In genomic region chr15:33641069-33641468, GRCh38 we compare ENCODE assay signal across 22 cellular contexts.
"Had no signal": no experiment of that assay in that cellular context is flagged by ENCODE, and none has a peak within 500 bp of the region (broad histone marks: within the 10 kb centered on the region; RNA-seq: fewer than 3 reads in every experiment).

No MANE protein-coding gene starts in this region.

- H3K27ac ChIP-seq: SJCRH30 had no signal

- H3K36me3 ChIP-seq: MG63 had no signal

- H3K4me3 ChIP-seq: MG63, SJCRH30 had no signal

- ATAC-seq: Panc1, PC-3, Right ventricle myocardium inferior, SK-N-SH treated with all-trans-retinoic acid at 6 μM for 48 hours, T-helper 17 cell had no signal

- DNase-seq: MG63; NCI-H1092; NCI-H1105 treated with DMSO at 0.1 percent for 48 hours; NCI-H1417 treated with DMSO at 0.1 percent for 48 hours; NCI-H146; NCI-H187; NCI-H2029; NCI-H345; NCI-H446 treated with DMSO at 0.1 percent for 48 hours; NCI-H510A treated with DMSO at 0.1 percent for 48 hours; NCI-H526; NCI-H748 treated with DMSO at 0.1 percent for 48 hours; NK-92 treated with Interleukin-12 subunit alpha and Interleukin-12 subunit beta, amount 100 ng/mL, for 24 hours; PC-3; SHP77 treated with DMSO at 0.1 percent for 48 hours; SJCRH30; T-helper 1 cell; T-helper 17 cell had no signal

- H3K9me3 ChIP-seq: MG63, SJCRH30 had no signal

- H3K27ac Mint-ChIP-seq: T-helper 17 cell; T-helper 2 cell treated with Interferon-gamma antibody and Interleukin-4, amounts not matched to agents 5 μg/mL and 100 μg/mL, for 36 hours had no signal

- H3K4me3 Mint-ChIP-seq: T-helper 17 cell; T-helper 2 cell treated with Interferon-gamma antibody and Interleukin-4, amounts not matched to agents 5 μg/mL and 100 μg/mL, for 36 hours had no signal

- H3K27me3 ChIP-seq: MG63, SJCRH30 had no signal

- H3K9me3 Mint-ChIP-seq: T-helper 2 cell treated with Interferon-gamma antibody and Interleukin-4, amounts not matched to agents 5 μg/mL and 100 μg/mL, for 36 hours had no signal
